ENCODE assay signal across 27 cellular contexts in the genomic region with DNA sequence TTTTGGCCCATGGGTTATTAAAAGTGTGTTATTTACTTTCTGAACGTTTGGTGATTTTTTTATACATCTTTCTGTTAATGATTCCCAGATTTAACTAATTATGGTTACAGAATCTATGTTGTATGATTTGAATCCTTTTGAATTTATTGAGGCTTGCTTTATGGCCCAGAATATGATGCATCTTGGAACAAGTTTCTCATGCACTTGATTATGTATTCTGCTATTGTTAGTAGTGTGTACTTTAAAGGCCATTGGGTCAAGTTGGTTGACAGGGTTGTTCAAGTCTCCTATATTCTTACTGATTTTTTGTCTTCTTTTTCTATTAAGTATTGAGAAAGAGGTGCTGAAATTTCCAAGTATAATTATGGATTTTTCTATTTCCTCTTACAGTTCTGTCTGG.
"Had no signal": no experiment of that assay in that cellular context is flagged by ENCODE, and none has a peak within 500 bp of the region (broad histone marks: within the 10 kb centered on the region; RNA-seq: fewer than 3 reads in every experiment).

No MANE protein-coding gene starts in this region.

- ATAC-seq: activated CD4-positive, alpha-beta T cell treated with anti-CD3 and anti-CD28 coated beads for 36 hours; activated CD8-positive, alpha-beta memory T cell treated with anti-CD3 and anti-CD28 coated beads, Interleukin-2, amount 10 ng/mL, durations not matched to agents 7 days and 5 days; activated CD8-positive, alpha-beta T cell treated with anti-CD3 and anti-CD28 coated beads, Interleukin-2, amount 10 ng/mL, durations not matched to agents 7 days and 5 days; activated naive CD4-positive, alpha-beta T cell treated with anti-CD3 and anti-CD28 coated beads, Interleukin-2, amount 50 U/mL, for 72 hours had no signal

- H3K4me3 ChIP-seq: ascending aorta, breast epithelium, cardiac muscle cell, coronary artery, dorsolateral prefrontal cortex, esophagus muscularis mucosa had no signal

- H3K27me3 ChIP-seq: ascending aorta, breast epithelium, cardiac muscle cell, dorsolateral prefrontal cortex, esophagus muscularis mucosa had no signal

- H3K27ac ChIP-seq: ascending aorta, breast epithelium, cardiac muscle cell, coronary artery, dorsolateral prefrontal cortex, esophagus muscularis mucosa had no signal

- H3K9me3 ChIP-seq: ascending aorta, breast epithelium, esophagus muscularis mucosa had no signal

- H3K36me3 ChIP-seq: ascending aorta, breast epithelium, cardiac muscle cell, esophagus muscularis mucosa had no signal

- DNase-seq: activated CD4-positive, alpha-beta memory T cell treated with anti-CD3 and anti-CD28 coated beads for 36 hours; activated CD4-positive, alpha-beta T cell treated with anti-CD3 and anti-CD28 coated beads for 36 hours; activated CD4-positive, alpha-beta T cell treated with anti-CD3 and anti-CD28 coated beads, Interleukin-2, amount 10 ng/mL, durations not matched to agents 24 days and 14 days; activated CD4-positive, CD25-positive, alpha-beta regulatory T cell; activated CD4-positive, CD25-positive, alpha-beta regulatory T cell treated with anti-CD3 and anti-CD28 coated beads, Interleukin-2, amount 50 U/mL, for 72 hours; activated CD8-positive, alpha-beta memory T cell treated with anti-CD3 and anti-CD28 coated beads, Interleukin-2, amount 10 ng/mL, durations not matched to agents 7 days and 5 days; activated CD8-positive, alpha-beta memory T cell treated with anti-CD3 and anti-CD28 coated beads, Interleukin-2, amount 50 U/mL, for 4 hours; activated CD8-positive, alpha-beta T cell treated with anti-CD3 and anti-CD28 coated beads, Interleukin-2, amount 10 ng/mL, durations not matched to agents 7 days and 5 days; activated effector memory CD4-positive, alpha-beta T cell treated with anti-CD3 and anti-CD28 coated beads, Interleukin-2, amount 50 U/mL, for 16 hours; activated naive CD4-positive, alpha-beta T cell; activated naive CD4-positive, alpha-beta T cell treated with anti-CD3 and anti-CD28 coated beads, Interleukin-2, amount 10 ng/mL, durations not matched to agents 7 days and 5 days; activated naive CD8-positive, alpha-beta T cell treated with anti-CD3 and anti-CD28 coated beads, Interleukin-2, amount 10 ng/mL, durations not matched to agents 7 days and 5 days; activated T-cell treated with anti-CD3 and anti-CD28 coated beads, Interleukin-2, amount 50 U/mL, for 1 hour; activated T-cell treated with anti-CD3 and anti-CD28 coated beads, Interleukin-2, amount 50 U/mL, for 48 hours; central memory CD4-positive, alpha-beta T cell; cerebellar nuclear complex; dorsolateral prefrontal cortex; effector memory CD4-positive, alpha-beta T cell; endodermal cell; foreskin fibroblast; T-helper 2 cell had no signal

- H3K4me1 ChIP-seq: ascending aorta, breast epithelium had no signal
